ENCODE assay signal across 18 cellular contexts in genomic region chr7:134902058-134902457, GRCh38.
DNase-seq lines count a peak whose midpoint lies in the region; ATAC-seq and TF ChIP-seq lines count a peak whose summit lies in the region.
"Had no signal": no experiment of that assay in that cellular context is flagged by ENCODE, and none has a peak within 500 bp of the region (broad histone marks: within the 10 kb centered on the region; RNA-seq: fewer than 3 reads in every experiment).

No MANE protein-coding gene starts in this region.

- H3K27me3 Mint-ChIP-seq in type B pancreatic cell = no peaks in the 10 kb centered on the region
- H3K27me3 Mint-ChIP-seq: activated CD4-positive, alpha-beta memory T cell treated with anti-CD3 and anti-CD28 coated beads for 36 hours had no signal

- H3K4me3 Mint-ChIP-seq in type B pancreatic cell = no peak overlapping the region
- H3K4me3 Mint-ChIP-seq: activated CD4-positive, alpha-beta memory T cell treated with anti-CD3 and anti-CD28 coated beads for 36 hours; CD8-positive, alpha-beta T cell had no signal

- intact Hi-C loops in posterior vena cava (cut with DNase I) = no loop called here

- H3K9me3 Mint-ChIP-seq in type B pancreatic cell = peaks cover 6% of the 10 kb centered on the region

- H3K4me1 Mint-ChIP-seq in type B pancreatic cell (ENCODE audit: unreplicated experiment) = peaks cover 34% of the 10 kb centered on the region

- TF ChIP-seq CTCF in type B pancreatic cell (conservative IDR thresholded peaks at IDR 0.05) = no peak

- ATAC-seq in HG02885 (IDR thresholded peaks at IDR 0.05; ENCODE audit: poor library complexity, unreplicated experiment) = peak; percentile 28
- ATAC-seq: CD8-positive, alpha-beta T cell had no signal

- H3K27ac Mint-ChIP-seq in type B pancreatic cell = peak overlapping the region; percentile 70
- H3K27ac Mint-ChIP-seq: activated CD4-positive, alpha-beta memory T cell treated with anti-CD3 and anti-CD28 coated beads for 36 hours; CD8-positive, alpha-beta T cell had no signal

- DNase-seq in dermis microvascular lymphatic vessel endothelial cell (ENCODE audit: low read depth in 2 of 2) (peak; percentile 35 to 61), lung microvascular endothelial cell (ENCODE audit: low read depth in 2 of 2) (peak; percentile 26 to 82), type B pancreatic cell (ENCODE audit: extremely low spot score, unreplicated experiment) (no peak), superior temporal gyrus (ENCODE audit: extremely low spot score) (no peak), posterior vena cava (ENCODE audit: low spot score) (no peak), GM19240 (ENCODE audit: insufficient read length, low spot score) (no peak)
- DNase-seq: activated CD4-positive, alpha-beta memory T cell treated with anti-CD3 and anti-CD28 coated beads for 36 hours; activated CD4-positive, CD25-positive, alpha-beta regulatory T cell; activated effector memory CD4-positive, alpha-beta T cell treated with anti-CD3 and anti-CD28 coated beads, Interleukin-2, amount 50 U/mL, for 16 hours; activated T-cell treated with anti-CD3 and anti-CD28 coated beads for 4 hours; CD8-positive, alpha-beta T cell; KG1; NCI-H748 treated with DMSO at 0.1 percent for 48 hours; retina; stimulated activated CD4-positive, alpha-beta T cell treated with anti-CD3 and anti-CD28 coated beads, Interleukin-15, amount 100 ng/mL, for 24 hours; stimulated activated CD8-positive, alpha-beta memory T cell treated with anti-CD3 and anti-CD28 coated beads, Interleukin-4, amount 100 ng/mL, for 48 hours; T1000 had no signal

- H3K36me3 Mint-ChIP-seq in type B pancreatic cell = peaks cover 40% of the 10 kb centered on the region
- H3K36me3 Mint-ChIP-seq: activated CD4-positive, alpha-beta memory T cell treated with anti-CD3 and anti-CD28 coated beads for 36 hours; CD8-positive, alpha-beta T cell had no signal

Comparison
In these comparisons a context has a peak if more than half of its experiments do, and no peak if none do; other contexts are left out.
1. DNase-seq: peak in dermis microvascular lymphatic vessel endothelial cell (2 of 2) and lung microvascular endothelial cell (2 of 2); none in type B pancreatic cell (single experiment), superior temporal gyrus (single experiment), posterior vena cava (single experiment) and GM19240 (single experiment).